10 cellular contexts compared by ENCODE assay signal in the genomic region with DNA sequence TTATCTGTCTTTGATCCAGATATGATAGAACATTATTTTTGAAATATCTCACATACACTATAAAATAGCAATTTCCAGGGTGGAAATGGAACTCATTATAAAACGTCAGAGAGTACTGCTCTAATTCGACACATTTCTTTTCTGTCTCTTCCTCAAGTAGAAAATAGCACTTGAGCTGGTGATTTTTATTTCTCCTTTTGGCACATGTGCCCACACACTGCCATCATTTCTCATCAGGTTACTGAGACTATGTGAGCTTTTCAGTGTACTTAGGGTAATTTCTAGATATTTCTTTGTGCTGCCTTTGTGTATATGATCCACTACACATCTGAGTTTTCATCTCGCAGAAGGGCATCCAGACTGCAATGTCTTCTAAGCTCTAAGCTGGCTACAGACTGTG.
A peak's percentile ranks its signal among the peaks of the same experiment; 100 is the strongest.
DNase-seq lines count a peak whose midpoint lies in the region; ATAC-seq and TF ChIP-seq lines count a peak whose summit lies in the region.
"Had no signal": no experiment of that assay in that cellular context is flagged by ENCODE, and none has a peak within 500 bp of the region (broad histone marks: within the 10 kb centered on the region; RNA-seq: fewer than 3 reads in every experiment).

No MANE protein-coding gene starts in this region.

- intact Hi-C loops in MCF 10A (cut with micrococcal nuclease) (loop anchor here (5.0 kb wide), 1 partner anchor 61 kb away; a partner anchor contains a TSS), breast epithelium (cut with DNase I; ENCODE audit: low total_unique reads) (no loop called here), activated B cell treated with CpG ODN at 0.5 μM for 24 hours (cut with micrococcal nuclease) (no loop called here), left lung (cut with DNase I) (no loop called here)

- H3K9me3 ChIP-seq in breast epithelium (no peaks in the 10 kb centered on the region), left lung (no peaks in the 10 kb centered on the region), endodermal cell (ENCODE audit: control insufficient read depth, low read length) (no peaks in the 10 kb centered on the region)

- no peaks in the 10 kb centered on the region for H3K27me3 ChIP-seq in breast epithelium
- no peaks in the 10 kb centered on the region for H3K27me3 ChIP-seq in left lung
- no peaks in the 10 kb centered on the region for H3K27me3 ChIP-seq in endodermal cell (ENCODE audit: control insufficient read depth, insufficient read depth, low read length, poor library complexity, severe bottlenecking)

- no peaks in the 10 kb centered on the region for H3K9me3 Mint-ChIP-seq in MCF 10A (ENCODE audit: unreplicated experiment)
- H3K9me3 Mint-ChIP-seq in activated B cell treated with CpG ODN at 0.5 μM for 24 hours = no peaks in the 10 kb centered on the region
- H3K9me3 Mint-ChIP-seq in type B pancreatic cell = no peaks in the 10 kb centered on the region
- H3K9me3 Mint-ChIP-seq in endodermal cell = no peaks in the 10 kb centered on the region

- H3K4me1 Mint-ChIP-seq in MCF 10A (ENCODE audit: insufficient read depth, unreplicated experiment) (peaks cover 18% of the 10 kb centered on the region), activated B cell treated with CpG ODN at 0.5 μM for 24 hours (peaks cover 39% of the 10 kb centered on the region), type B pancreatic cell (ENCODE audit: unreplicated experiment) (peaks cover 34% of the 10 kb centered on the region), endodermal cell (peaks cover 22% of the 10 kb centered on the region)

- 87 to 94% methylated on average over 3 of the region's 3 CpGs for WGBS in endodermal cell (ENCODE audit: insufficient coverage in 1 of 2, insufficient read length in 1 of 2), 2 experiments

- BruUV-seq in MCF 10A (replicated peaks; lab: Mats Ljungman, UMichigan) = no TSS peak

- no peak overlapping the region for H3K9ac ChIP-seq in endodermal cell (ENCODE audit: extremely low read depth, low read length, poor library complexity, severe bottlenecking)

- no peak for ATAC-seq in activated B cell treated with CpG ODN at 0.5 μM for 24 hours (ENCODE audit: low read depth)
- ATAC-seq in left lung = no peak
- no peak for ATAC-seq in GM19035 (IDR thresholded peaks at IDR 0.05; ENCODE audit: unreplicated experiment)
- ATAC-seq in GM19463 (IDR thresholded peaks at IDR 0.05; ENCODE audit: unreplicated experiment) = no peak

- H3K4me3 Mint-ChIP-seq in MCF 10A (ENCODE audit: unreplicated experiment) (no peak overlapping the region), activated B cell treated with CpG ODN at 0.5 μM for 24 hours (no peak overlapping the region), type B pancreatic cell (no peak overlapping the region), endodermal cell (no peak overlapping the region)

- no peaks in the 10 kb centered on the region for H3K27me3 Mint-ChIP-seq in MCF 10A (ENCODE audit: insufficient read depth, unreplicated experiment)
- no peaks in the 10 kb centered on the region for H3K27me3 Mint-ChIP-seq in activated B cell treated with CpG ODN at 0.5 μM for 24 hours
- no peaks in the 10 kb centered on the region for H3K27me3 Mint-ChIP-seq in type B pancreatic cell
- no peaks in the 10 kb centered on the region for H3K27me3 Mint-ChIP-seq in endodermal cell (ENCODE audit: insufficient read depth)

- TF ChIP-seq POLR2A in breast epithelium (IDR thresholded peaks at IDR 0.05) = no peak

- POLR2A ChIA-PET in MCF 10A (lab: Yijun Ruan, JAX) = interaction anchor here (1.0 to 1.8 kb wide), 5 partner anchors 11 to 63 kb away, joined by 3 to 7 read pairs (median 3); no protein-coding TSS in a partner anchor
- POLR2A ChIA-PET in activated B cell treated with CpG ODN at 0.5 μM for 24 hours (lab: Charles Lee) = no interaction called here

- DNase-seq in MCF 10A (ENCODE audit: unreplicated experiment) = no peak
- no peak for DNase-seq in breast epithelium (ENCODE audit: low spot score in 2 of 2)
- no peak for DNase-seq in activated B cell treated with CpG ODN at 0.5 μM for 24 hours
- no peak for DNase-seq in left lung
- DNase-seq in type B pancreatic cell (ENCODE audit: extremely low spot score, unreplicated experiment) = no peak
- no peak for DNase-seq in endodermal cell
- DNase-seq: central memory CD4-positive, alpha-beta T cell; left cardiac atrium had no signal

- H3K27ac ChIP-seq in breast epithelium (peak overlapping the region in 1 of 2 donors; percentile 48), left lung (peak overlapping the region; percentile 70 to 81), endodermal cell (ENCODE audit: low read depth, low read length) (no peak overlapping the region)

- H3K4me1 ChIP-seq in breast epithelium (no peaks in the 10 kb centered on the region), left lung (peaks cover 0 to 60% of the 10 kb centered on the region in 2 donors), endodermal cell (ENCODE audit: control insufficient read depth, insufficient read depth, low read length) (no peaks in the 10 kb centered on the region)

- no peak for TF ChIP-seq CTCF in MCF 10A (IDR thresholded peaks at IDR 0.05; ENCODE audit: unreplicated experiment)
- no peak for TF ChIP-seq CTCF in breast epithelium (IDR thresholded peaks at IDR 0.05)
- TF ChIP-seq CTCF in activated B cell treated with CpG ODN at 0.5 μM for 24 hours (IDR thresholded peaks at IDR 0.05) = no peak
- no peak for TF ChIP-seq CTCF in left lung (IDR thresholded peaks at IDR 0.05)
- no peak for TF ChIP-seq CTCF in type B pancreatic cell (conservative IDR thresholded peaks at IDR 0.05)
- no peak for TF ChIP-seq CTCF in endodermal cell (conservative IDR thresholded peaks at IDR 0.05)

- H3K27ac Mint-ChIP-seq in MCF 10A (ENCODE audit: low read depth, unreplicated experiment) (peak overlapping the region; percentile 98), activated B cell treated with CpG ODN at 0.5 μM for 24 hours (peak overlapping the region; percentile 25), type B pancreatic cell (peak overlapping the region; percentile 18), endodermal cell (no peak overlapping the region)

- no peaks in the 10 kb centered on the region for H3K36me3 Mint-ChIP-seq in MCF 10A (ENCODE audit: insufficient read depth, unreplicated experiment)
- H3K36me3 Mint-ChIP-seq in activated B cell treated with CpG ODN at 0.5 μM for 24 hours (ENCODE audit: low read depth) = peaks cover 63% of the 10 kb centered on the region
- H3K36me3 Mint-ChIP-seq in type B pancreatic cell = peaks cover 5% of the 10 kb centered on the region
- no peaks in the 10 kb centered on the region for H3K36me3 Mint-ChIP-seq in endodermal cell (ENCODE audit: low read depth)

- CTCF ChIA-PET in MCF 10A (lab: Yijun Ruan, JAX) (interaction anchor here (0.7 to 3.0 kb wide), 4 partner anchors 23 to 213 kb away, joined by 3 to 15 read pairs (median 4); no protein-coding TSS in a partner anchor), activated B cell treated with CpG ODN at 0.5 μM for 24 hours (lab: Charles Lee) (interaction anchor here (0.8 kb wide), 1 partner anchor 12 kb away, joined by 3 read pairs; no protein-coding TSS in a partner anchor)

- H3K4me3 ChIP-seq in breast epithelium (no peak overlapping the region), left lung (no peak overlapping the region), endodermal cell (ENCODE audit: low read length) (no peak overlapping the region)

- H3K36me3 ChIP-seq in breast epithelium (no peaks in the 10 kb centered on the region), left lung (peaks cover 0 to 30% of the 10 kb centered on the region in 2 donors), endodermal cell (ENCODE audit: control insufficient read depth, insufficient read depth, low read length) (no peaks in the 10 kb centered on the region)
